19 cellular contexts compared by ENCODE assay signal in genomic region chr16:11171448-11171709, GRCh38.
DNase-seq lines count a peak whose midpoint lies in the region; ATAC-seq and TF ChIP-seq lines count a peak whose summit lies in the region.
"Had no signal": no experiment of that assay in that cellular context is flagged by ENCODE, and none has a peak within 500 bp of the region (broad histone marks: within the 10 kb centered on the region; RNA-seq: fewer than 3 reads in every experiment).

No MANE protein-coding gene starts in this region.

- intact Hi-C loops in natural killer cell (cut with micrococcal nuclease) = no loop called here

- TF ChIP-seq POLR2A in GM18505 (IDR thresholded peaks at IDR 0.05; ENCODE audit: borderline replicate concordance, extremely low read depth, insufficient read depth, insufficient read length) = no peak

- no peak for TF ChIP-seq CTCF in natural killer cell (IDR thresholded peaks at IDR 0.05)
- TF ChIP-seq CTCF in osteocyte (IDR thresholded peaks at IDR 0.05) = no peak

- H3K9me3 Mint-ChIP-seq in T-helper 2 cell treated with Interferon-gamma antibody and Interleukin-4, amounts not matched to agents 5 μg/mL and 100 μg/mL, for 36 hours = no peaks in the 10 kb centered on the region
- no peaks in the 10 kb centered on the region for H3K9me3 Mint-ChIP-seq in natural killer cell treated with Interleukin-12 subunit alpha and Interleukin-12 subunit beta and Interleukin-15 and Interleukin-18, amount 100 ng/mL, for 72 hours
- H3K9me3 Mint-ChIP-seq in natural killer cell (no peaks in the 10 kb centered on the region), osteocyte (ENCODE audit: unreplicated experiment) (no peaks in the 10 kb centered on the region)
- no peaks in the 10 kb centered on the region for H3K9me3 Mint-ChIP-seq in stimulated activated effector memory CD8-positive, alpha-beta T cell treated with anti-CD3 and anti-CD28 coated beads, Interleukin-12 subunit alpha, Interleukin-12 subunit beta, amount 100 ng/mL, for 72 hours
- H3K9me3 Mint-ChIP-seq: CD4-positive, CD25-positive, alpha-beta regulatory T cell; IgD-negative memory B cell had no signal

- no peak for DNase-seq in T-helper 2 cell treated with Interferon-gamma antibody and Interleukin-4, amounts not matched to agents 5 μg/mL and 100 μg/mL, for 36 hours (ENCODE audit: low spot score)
- no peak for DNase-seq in T-helper 2 cell
- DNase-seq in natural killer cell treated with Interleukin-12 subunit alpha and Interleukin-12 subunit beta and Interleukin-15 and Interleukin-18, amount 100 ng/mL, for 72 hours (ENCODE audit: low spot score) = no peak
- no peak for DNase-seq in natural killer cell
- DNase-seq in stimulated activated effector memory CD8-positive, alpha-beta T cell treated with anti-CD3 and anti-CD28 coated beads, Interleukin-12 subunit alpha, Interleukin-12 subunit beta, amount 100 ng/mL, for 72 hours (ENCODE audit: low spot score in 2 of 2) = no peak
- DNase-seq in osteocyte (ENCODE audit: extremely low spot score, unreplicated experiment) = no peak
- DNase-seq in ecto neural progenitor cell (ENCODE audit: low spot score) = no peak
- DNase-seq: BE2C; CD4-positive, CD25-positive, alpha-beta regulatory T cell; NCI-H1048; NCI-H1417 treated with DMSO at 0.1 percent for 48 hours; NCI-H187; NCI-H2081 treated with DMSO at 0.1 percent for 48 hours; NCI-H446; NCI-H524 treated with DMSO at 0.1 percent for 48 hours; NCI-H774; SIG-M5 had no signal

- peak overlapping the region; percentile 12 for H3K27ac Mint-ChIP-seq in T-helper 2 cell treated with Interferon-gamma antibody and Interleukin-4, amounts not matched to agents 5 μg/mL and 100 μg/mL, for 36 hours
- peak overlapping the region; percentile 0 to 7 for H3K27ac Mint-ChIP-seq in natural killer cell treated with Interleukin-12 subunit alpha and Interleukin-12 subunit beta and Interleukin-15 and Interleukin-18, amount 100 ng/mL, for 72 hours
- H3K27ac Mint-ChIP-seq in natural killer cell (no peak overlapping the region), osteocyte (ENCODE audit: unreplicated experiment) (no peak overlapping the region)
- peak overlapping the region; percentile 58 for H3K27ac Mint-ChIP-seq in stimulated activated effector memory CD8-positive, alpha-beta T cell treated with anti-CD3 and anti-CD28 coated beads, Interleukin-12 subunit alpha, Interleukin-12 subunit beta, amount 100 ng/mL, for 72 hours
- H3K27ac Mint-ChIP-seq: IgD-negative memory B cell had no signal

- H3K36me3 Mint-ChIP-seq in T-helper 2 cell treated with Interferon-gamma antibody and Interleukin-4, amounts not matched to agents 5 μg/mL and 100 μg/mL, for 36 hours (ENCODE audit: low read depth) = peaks cover 30% of the 10 kb centered on the region
- H3K36me3 Mint-ChIP-seq in natural killer cell treated with Interleukin-12 subunit alpha and Interleukin-12 subunit beta and Interleukin-15 and Interleukin-18, amount 100 ng/mL, for 72 hours = peaks cover 13% of the 10 kb centered on the region
- H3K36me3 Mint-ChIP-seq in natural killer cell (no peaks in the 10 kb centered on the region), osteocyte (ENCODE audit: unreplicated experiment) (peaks cover 37% of the 10 kb centered on the region)
- H3K36me3 Mint-ChIP-seq in stimulated activated effector memory CD8-positive, alpha-beta T cell treated with anti-CD3 and anti-CD28 coated beads, Interleukin-12 subunit alpha, Interleukin-12 subunit beta, amount 100 ng/mL, for 72 hours = peaks cover 31% of the 10 kb centered on the region

- H3K4me1 Mint-ChIP-seq in T-helper 2 cell treated with Interferon-gamma antibody and Interleukin-4, amounts not matched to agents 5 μg/mL and 100 μg/mL, for 36 hours (ENCODE audit: low read depth) = peaks cover 41% of the 10 kb centered on the region
- H3K4me1 Mint-ChIP-seq in natural killer cell treated with Interleukin-12 subunit alpha and Interleukin-12 subunit beta and Interleukin-15 and Interleukin-18, amount 100 ng/mL, for 72 hours (ENCODE audit: low read depth in 2 of 2) = peaks cover 35 to 45% of the 10 kb centered on the region in 2 donors
- H3K4me1 Mint-ChIP-seq in natural killer cell (peaks cover 14 to 16% of the 10 kb centered on the region in 2 donors), osteocyte (ENCODE audit: unreplicated experiment) (no peaks in the 10 kb centered on the region)
- peaks cover 59% of the 10 kb centered on the region for H3K4me1 Mint-ChIP-seq in stimulated activated effector memory CD8-positive, alpha-beta T cell treated with anti-CD3 and anti-CD28 coated beads, Interleukin-12 subunit alpha, Interleukin-12 subunit beta, amount 100 ng/mL, for 72 hours

- ATAC-seq in natural killer cell treated with Interleukin-12 subunit alpha and Interleukin-12 subunit beta and Interleukin-15 and Interleukin-18, amount 100 ng/mL, for 72 hours = peak in 1 of 2 donors; percentile 8
- ATAC-seq in natural killer cell = no peak
- no peak for ATAC-seq in stimulated activated effector memory CD8-positive, alpha-beta T cell treated with anti-CD3 and anti-CD28 coated beads, Interleukin-12 subunit alpha, Interleukin-12 subunit beta, amount 100 ng/mL, for 72 hours
- no peak for ATAC-seq in GM18505 (IDR thresholded peaks at IDR 0.05; ENCODE audit: unreplicated experiment)

- H3K27me3 Mint-ChIP-seq in T-helper 2 cell treated with Interferon-gamma antibody and Interleukin-4, amounts not matched to agents 5 μg/mL and 100 μg/mL, for 36 hours (ENCODE audit: low read depth) = no peaks in the 10 kb centered on the region
- H3K27me3 Mint-ChIP-seq in natural killer cell treated with Interleukin-12 subunit alpha and Interleukin-12 subunit beta and Interleukin-15 and Interleukin-18, amount 100 ng/mL, for 72 hours = no peaks in the 10 kb centered on the region
- H3K27me3 Mint-ChIP-seq in natural killer cell (ENCODE audit: low read depth in 2 of 2) (no peaks in the 10 kb centered on the region), osteocyte (ENCODE audit: unreplicated experiment) (no peaks in the 10 kb centered on the region)
- H3K27me3 Mint-ChIP-seq: CD4-positive, CD25-positive, alpha-beta regulatory T cell; IgD-negative memory B cell had no signal

- no peak overlapping the region for H3K4me3 Mint-ChIP-seq in T-helper 2 cell treated with Interferon-gamma antibody and Interleukin-4, amounts not matched to agents 5 μg/mL and 100 μg/mL, for 36 hours
- no peak overlapping the region for H3K4me3 Mint-ChIP-seq in natural killer cell treated with Interleukin-12 subunit alpha and Interleukin-12 subunit beta and Interleukin-15 and Interleukin-18, amount 100 ng/mL, for 72 hours
- H3K4me3 Mint-ChIP-seq in natural killer cell = no peak overlapping the region
- H3K4me3 Mint-ChIP-seq in stimulated activated effector memory CD8-positive, alpha-beta T cell treated with anti-CD3 and anti-CD28 coated beads, Interleukin-12 subunit alpha, Interleukin-12 subunit beta, amount 100 ng/mL, for 72 hours = no peak overlapping the region
- no peak overlapping the region for H3K4me3 Mint-ChIP-seq in osteocyte (ENCODE audit: unreplicated experiment)
- H3K4me3 Mint-ChIP-seq: CD4-positive, CD25-positive, alpha-beta regulatory T cell; IgD-negative memory B cell had no signal

Comparison
In these comparisons a context has a peak if more than half of its experiments do, and no peak if none do; other contexts are left out.
1. H3K27ac Mint-ChIP-seq: peak in T-helper 2 cell treated with Interferon-gamma antibody and Interleukin-4, amounts not matched to agents 5 μg/mL and 100 μg/mL, for 36 hours (single experiment), natural killer cell treated with Interleukin-12 subunit alpha and Interleukin-12 subunit beta and Interleukin-15 and Interleukin-18, amount 100 ng/mL, for 72 hours (2 of 2) and stimulated activated effector memory CD8-positive, alpha-beta T cell treated with anti-CD3 and anti-CD28 coated beads, Interleukin-12 subunit alpha, Interleukin-12 subunit beta, amount 100 ng/mL, for 72 hours (single experiment); none in natural killer cell (0 of 2) and osteocyte (single experiment).